ENCODE assay signal across 7 cellular contexts in the genomic region with DNA sequence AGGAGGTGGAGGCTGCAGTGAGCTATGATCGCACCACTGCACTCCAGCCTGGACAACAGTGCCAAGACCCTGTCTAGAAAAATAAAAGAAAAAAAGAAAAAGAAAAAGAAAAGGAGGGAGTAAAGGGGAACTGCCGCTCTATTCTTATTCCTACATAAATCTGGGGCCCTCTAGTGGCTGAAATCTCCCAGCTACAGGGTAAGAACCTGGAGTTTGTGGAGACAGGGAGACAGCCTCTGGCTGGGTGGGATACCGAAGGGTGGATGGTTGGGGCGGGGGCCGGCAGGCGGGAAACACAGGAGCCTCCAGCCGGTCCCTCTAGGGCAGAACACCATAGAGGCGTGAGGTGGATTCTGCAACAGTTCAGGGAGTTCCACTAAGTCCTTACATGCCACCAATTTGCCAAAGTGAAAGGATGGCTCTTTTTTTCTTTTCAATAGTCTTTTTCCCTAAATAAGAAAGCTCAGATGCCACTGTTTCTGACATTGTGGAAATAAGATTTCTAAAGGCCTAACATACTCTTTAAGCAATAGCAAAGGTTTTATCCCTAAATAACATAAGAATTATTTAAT.
DNase-seq lines count a peak whose midpoint lies in the region; ATAC-seq and TF ChIP-seq lines count a peak whose summit lies in the region.

No MANE protein-coding gene starts in this region.

- POLR2A ChIA-PET in activated CD4-positive, alpha-beta memory T cell treated with anti-CD3 and anti-CD28 coated beads, Interleukin-2, amount 10 ng/mL, durations not matched to agents 7 days and 5 days (lab: Charles Lee), result no interaction called here

- H3K36me3 Mint-ChIP-seq in activated CD4-positive, alpha-beta memory T cell treated with anti-CD3 and anti-CD28 coated beads, Interleukin-2, amount 10 ng/mL, durations not matched to agents 7 days and 5 days (ENCODE audit: low read depth), result peaks cover 2% of the 10 kb centered on the region

- peak; percentile 74 for TF ChIP-seq CTCF in GM12872 (IDR thresholded peaks at IDR 0.05; ENCODE audit: insufficient read depth, low read depth, low read length)

- no peak overlapping the region for H3K27ac Mint-ChIP-seq in activated CD4-positive, alpha-beta memory T cell treated with anti-CD3 and anti-CD28 coated beads, Interleukin-2, amount 10 ng/mL, durations not matched to agents 7 days and 5 days

- no peak for ATAC-seq in HG03045 (IDR thresholded peaks at IDR 0.05; ENCODE audit: unreplicated experiment)

- no peaks in the 10 kb centered on the region for H3K9me3 Mint-ChIP-seq in activated CD4-positive, alpha-beta memory T cell treated with anti-CD3 and anti-CD28 coated beads, Interleukin-2, amount 10 ng/mL, durations not matched to agents 7 days and 5 days

- peaks cover under 1% of the 10 kb centered on the region for H3K4me1 Mint-ChIP-seq in activated CD4-positive, alpha-beta memory T cell treated with anti-CD3 and anti-CD28 coated beads, Interleukin-2, amount 10 ng/mL, durations not matched to agents 7 days and 5 days

- no peaks in the 10 kb centered on the region for H3K27me3 Mint-ChIP-seq in activated CD4-positive, alpha-beta memory T cell treated with anti-CD3 and anti-CD28 coated beads, Interleukin-2, amount 10 ng/mL, durations not matched to agents 7 days and 5 days

- DNase-seq in MV-4-11 (lab: John Stamatoyannopoulos, UW) (peak; percentile 29), dermis blood vessel endothelial cell (peak; percentile 57), mucosa of gallbladder (ENCODE audit: low spot score) (peak; percentile 23), SKM-1 (lab: John Stamatoyannopoulos, UW; ENCODE audit: unreplicated experiment) (no peak)
- no peak for DNase-seq in activated CD4-positive, alpha-beta memory T cell treated with anti-CD3 and anti-CD28 coated beads, Interleukin-2, amount 10 ng/mL, durations not matched to agents 7 days and 5 days

- H3K4me3 Mint-ChIP-seq in activated CD4-positive, alpha-beta memory T cell treated with anti-CD3 and anti-CD28 coated beads, Interleukin-2, amount 10 ng/mL, durations not matched to agents 7 days and 5 days, result no peak overlapping the region

- CTCF ChIA-PET in activated CD4-positive, alpha-beta memory T cell treated with anti-CD3 and anti-CD28 coated beads, Interleukin-2, amount 10 ng/mL, durations not matched to agents 7 days and 5 days (lab: Charles Lee), result interaction anchor here (1.3 to 1.5 kb wide), 5 partner anchors 15 to 217 kb away, joined by 3 to 7 read pairs (median 4); no protein-coding TSS in a partner anchor

Comparison
In these comparisons a context has a peak if more than half of its experiments do, and no peak if none do; other contexts are left out.
1. DNase-seq: peak in MV-4-11 (single experiment), dermis blood vessel endothelial cell (single experiment) and mucosa of gallbladder (single experiment); none in SKM-1 (single experiment) and activated CD4-positive, alpha-beta memory T cell treated with anti-CD3 and anti-CD28 coated beads, Interleukin-2, amount 10 ng/mL, durations not matched to agents 7 days and 5 days (single experiment).